8 cellular contexts compared by ENCODE assay signal in genomic region chr18:26574958-26575864, GRCh38. TPM values are rescaled to one million over a fixed set of nuclear protein-coding genes. Genes with fewer than 3 reads are reported as not detected.
DNase-seq lines count a peak whose midpoint lies in the region; ATAC-seq and TF ChIP-seq lines count a peak whose summit lies in the region.

No MANE protein-coding gene starts in this region.

- no peaks in the 10 kb centered on the region for H4K20me1 ChIP-seq in IMR-90 (ENCODE audit: insufficient read depth, low read length)

- ATAC-seq in IMR-90 (ENCODE audit: low read depth) (peak; percentile 72), right cardiac atrium (peak; percentile 51 to 64)

- no peak for TF ChIP-seq POLR2A in IMR-90 (IDR thresholded peaks at IDR 0.05; ENCODE audit: low read depth, low read length)

- no peak overlapping the region for H3K14ac ChIP-seq in IMR-90 (replicated peaks; ENCODE audit: low read depth, low read length)

- no peaks in the 10 kb centered on the region for H3K9me3 Mint-ChIP-seq in CD14-positive monocyte
- H3K9me3 Mint-ChIP-seq in activated naive CD4-positive, alpha-beta T cell treated with anti-CD3 and anti-CD28 coated beads, Interleukin-2, amount 10 ng/mL, durations not matched to agents 7 days and 5 days, result no peaks in the 10 kb centered on the region

- H3K4ac ChIP-seq in IMR-90 (ENCODE audit: low read depth, low read length), result no peak overlapping the region

- no peak overlapping the region for H2BK20ac ChIP-seq in IMR-90 (ENCODE audit: low read depth, low read length)

- TF ChIP-seq CTCF in IMR-90 (conservative IDR thresholded peaks at IDR 0.05; ENCODE audit: low read depth, low read length) (no peak), CD14-positive monocyte (IDR thresholded peaks at IDR 0.05) (no peak)

- H3K27me3 ChIP-seq in IMR-90 (ENCODE audit: control insufficient read depth, insufficient read depth, low read length), result peaks cover 19% of the 10 kb centered on the region
- H3K27me3 ChIP-seq in adipocyte (replicated peaks; ENCODE audit: control insufficient read depth, insufficient read depth, low read length), result no peaks in the 10 kb centered on the region
- no peaks in the 10 kb centered on the region for H3K27me3 ChIP-seq in right cardiac atrium (ENCODE audit: control insufficient read depth, insufficient read depth)

- no peak overlapping the region for H4K91ac ChIP-seq in IMR-90 (ENCODE audit: insufficient read depth, low read depth, low read length)

- DNase-seq in DMS53 (lab: John Stamatoyannopoulos, UW) (peak; percentile 83), IMR-90 (peak; percentile 46), adipocyte (ENCODE audit: low read depth) (peak; percentile 81), right cardiac atrium (peak; percentile 53 to 79 (median 67)), retina (peak; percentile 77), CD14-positive monocyte (ENCODE audit: low spot score) (no peak)
- DNase-seq in effector CD4-positive, alpha-beta T cell, result no peak
- no peak for DNase-seq in activated naive CD4-positive, alpha-beta T cell treated with anti-CD3 and anti-CD28 coated beads, Interleukin-2, amount 10 ng/mL, durations not matched to agents 7 days and 5 days

- no peak overlapping the region for H3K18ac ChIP-seq in IMR-90 (ENCODE audit: low read depth, low read length)

- in situ Hi-C loops in IMR-90 (cut with MboI; ENCODE audit: low sequenced_read_pairs), result no loop called here

- no peak overlapping the region for H2AK5ac ChIP-seq in IMR-90 (ENCODE audit: low read depth, low read length)

- no peak overlapping the region for H2AK9ac ChIP-seq in IMR-90 (replicated peaks; ENCODE audit: low read depth, low read length, poor library complexity)

- H3K9me1 ChIP-seq in IMR-90 (ENCODE audit: insufficient read depth, low read length), result no peaks in the 10 kb centered on the region

- peak overlapping the region in 1 of 2 donors; percentile 68 for H3K4me3 Mint-ChIP-seq in CD14-positive monocyte
- no peak overlapping the region for H3K4me3 Mint-ChIP-seq in activated naive CD4-positive, alpha-beta T cell treated with anti-CD3 and anti-CD28 coated beads, Interleukin-2, amount 10 ng/mL, durations not matched to agents 7 days and 5 days

- H3K4me3 ChIP-seq in IMR-90 (ENCODE audit: insufficient read depth, low read depth, low read length) (peak overlapping the region; percentile 43), adipocyte (ENCODE audit: low read length) (peak overlapping the region; percentile 79), right cardiac atrium (ENCODE audit: low read length) (peak overlapping the region; percentile 70)

- no peak overlapping the region for H2BK5ac ChIP-seq in IMR-90 (ENCODE audit: low read depth, low read length, poor library complexity, severe bottlenecking)

- POLR2A ChIA-PET in IMR-90 (lab: Charles Lee; ENCODE audit: unreplicated experiment), result no interaction called here

- no peaks in the 10 kb centered on the region for H3K79me1 ChIP-seq in IMR-90 (ENCODE audit: low read depth in 1 of 2, low read length in 2 of 2)

- 0 out of 2 replicates have a peak overlapping the region, but pooled peaks have one; percentile 32 for H3K23ac ChIP-seq in IMR-90 (ENCODE audit: low read depth, low read length)

- no peak overlapping the region for H4K5ac ChIP-seq in IMR-90 (ENCODE audit: low read depth, low read length)

- H2AFZ ChIP-seq in IMR-90 (replicated peaks; ENCODE audit: low read length, poor library complexity), result peak overlapping the region; percentile 80

- no peak overlapping the region for H3K27ac Mint-ChIP-seq in CD14-positive monocyte
- no peak overlapping the region for H3K27ac Mint-ChIP-seq in activated naive CD4-positive, alpha-beta T cell treated with anti-CD3 and anti-CD28 coated beads, Interleukin-2, amount 10 ng/mL, durations not matched to agents 7 days and 5 days

- H3K9ac ChIP-seq in IMR-90 (ENCODE audit: low read depth, low read length), result peak overlapping the region; percentile 2; the same call in 1 of the 2 replicates
- H3K9ac ChIP-seq in adipocyte (ENCODE audit: low read length), result peak overlapping the region; percentile 66

- H3K9me3 ChIP-seq in IMR-90 (ENCODE audit: control insufficient read depth, insufficient read depth, low read length) (no peaks in the 10 kb centered on the region), adipocyte (ENCODE audit: control insufficient read depth, low read length) (no peaks in the 10 kb centered on the region), right cardiac atrium (ENCODE audit: control insufficient read depth, low read length) (no peaks in the 10 kb centered on the region)

- no peak overlapping the region for H4K8ac ChIP-seq in IMR-90 (ENCODE audit: low read depth in 2 of 2, low read length in 2 of 2)

- peak overlapping the region; percentile 89 for H3K4me2 ChIP-seq in IMR-90 (ENCODE audit: low read depth, low read length)

- H3K4me1 Mint-ChIP-seq in CD14-positive monocyte, result peaks cover 7% of the 10 kb centered on the region
- H3K4me1 Mint-ChIP-seq in activated naive CD4-positive, alpha-beta T cell treated with anti-CD3 and anti-CD28 coated beads, Interleukin-2, amount 10 ng/mL, durations not matched to agents 7 days and 5 days, result peaks cover 5% of the 10 kb centered on the region

- WGBS in IMR-90 (ENCODE audit: extremely low coverage in 2 of 2, insufficient read length in 1 of 2), 2 experiments, result 4% methylated on average over 15 of the region's 27 CpGs; no CpG with 5 or more reads in 1 of the 2 experiments
- 5% methylated on average over 27 of the region's 27 CpGs for WGBS in right cardiac atrium

- intact Hi-C loops in IMR-90 (cut with micrococcal nuclease), result no loop called here
- intact Hi-C loops in right cardiac atrium (cut with DNase I), result no loop called here
- intact Hi-C loops in CD14-positive monocyte (cut with micrococcal nuclease), result no loop called here

- peaks cover 37 to 61% (median 41%) of the 10 kb centered on the region in 3 donors for H3K27me3 Mint-ChIP-seq in CD14-positive monocyte (ENCODE audit: low read depth in 3 of 3)
- H3K27me3 Mint-ChIP-seq in activated naive CD4-positive, alpha-beta T cell treated with anti-CD3 and anti-CD28 coated beads, Interleukin-2, amount 10 ng/mL, durations not matched to agents 7 days and 5 days, result peaks cover 32% of the 10 kb centered on the region

- H3K36me3 Mint-ChIP-seq in CD14-positive monocyte, result no peaks in the 10 kb centered on the region
- H3K36me3 Mint-ChIP-seq in activated naive CD4-positive, alpha-beta T cell treated with anti-CD3 and anti-CD28 coated beads, Interleukin-2, amount 10 ng/mL, durations not matched to agents 7 days and 5 days, result no peaks in the 10 kb centered on the region

- no peak overlapping the region for H2BK15ac ChIP-seq in IMR-90 (ENCODE audit: low read depth, low read length)

- H3K4me1 ChIP-seq in IMR-90 (ENCODE audit: control insufficient read depth, insufficient read depth, low read length), result no peaks in the 10 kb centered on the region
- peaks cover 8% of the 10 kb centered on the region for H3K4me1 ChIP-seq in adipocyte (ENCODE audit: control insufficient read depth, insufficient read depth, low read length)
- no peaks in the 10 kb centered on the region for H3K4me1 ChIP-seq in right cardiac atrium (ENCODE audit: control insufficient read depth, insufficient read depth, low read length)

- H3K36me3 ChIP-seq in IMR-90 (ENCODE audit: control insufficient read depth, insufficient read depth, low read length) (no peaks in the 10 kb centered on the region), adipocyte (ENCODE audit: control insufficient read depth, insufficient read depth, low read length, severe bottlenecking) (no peaks in the 10 kb centered on the region)

- no peak overlapping the region for H2BK120ac ChIP-seq in IMR-90 (ENCODE audit: low read depth, low read length)

- H3K27ac ChIP-seq in IMR-90 (ENCODE audit: insufficient read depth, low read length) (no peak overlapping the region), right cardiac atrium (ENCODE audit: low read length) (no peak overlapping the region)

- H3K56ac ChIP-seq in IMR-90 (ENCODE audit: extremely low read depth, insufficient read depth, low read length), result no peak overlapping the region

- dilution Hi-C loops in IMR-90 (cut with HindIII; ENCODE audit: low sequenced_read_pairs, unreplicated experiment), result no loop called here

- TF ChIP-seq RAD21 in IMR-90 (IDR thresholded peaks at IDR 0.05; ENCODE audit: low read length), result no peak

- BruUV-seq in IMR-90 (replicated peaks; lab: Mats Ljungman, UMichigan), result no TSS peak

- CTCF ChIA-PET in IMR-90 (lab: Yijun Ruan, JAX), result no interaction called here
- CTCF ChIA-PET in activated naive CD4-positive, alpha-beta T cell treated with anti-CD3 and anti-CD28 coated beads, Interleukin-2, amount 10 ng/mL, durations not matched to agents 7 days and 5 days (lab: Charles Lee), result no interaction called here

TF ChIP-seq in IMR-90, 13 proteins besides CTCF, POLR2A, EP300 and RAD21:
- TF ChIP-seq, protein P1, sequence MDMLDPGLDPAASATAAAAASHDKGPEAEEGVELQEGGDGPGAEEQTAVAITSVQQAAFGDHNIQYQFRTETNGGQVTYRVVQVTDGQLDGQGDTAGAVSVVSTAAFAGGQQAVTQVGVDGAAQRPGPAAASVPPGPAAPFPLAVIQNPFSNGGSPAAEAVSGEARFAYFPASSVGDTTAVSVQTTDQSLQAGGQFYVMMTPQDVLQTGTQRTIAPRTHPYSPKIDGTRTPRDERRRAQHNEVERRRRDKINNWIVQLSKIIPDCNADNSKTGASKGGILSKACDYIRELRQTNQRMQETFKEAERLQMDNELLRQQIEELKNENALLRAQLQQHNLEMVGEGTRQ (IDR thresholded peaks at IDR 0.05; ENCODE audit: low read depth, low read length), result no peak
- TF ChIP-seq SMC3 (IDR thresholded peaks at IDR 0.05; ENCODE audit: low read depth, low read length) (no peak), NFE2L2 (IDR thresholded peaks at IDR 0.05; ENCODE audit: low read depth, low read length) (peak; percentile 44; the same call in 1 of the 2 replicates), FOS (IDR thresholded peaks at IDR 0.05; ENCODE audit: low read depth, low read length) (no peak), MAFK (IDR thresholded peaks at IDR 0.05; ENCODE audit: low read depth, low read length) (no peak), BHLHE40 (IDR thresholded peaks at IDR 0.05; ENCODE audit: low read depth, low read length) (0 out of 2 replicates have a peak, but pooled peaks have one; percentile 26), CHD1 (IDR thresholded peaks at IDR 0.05; ENCODE audit: low read depth, low read length) (no peak)

RNA-seq across cellular contexts. Expression of gene KCTD1, which starts 26.9 kb away (rescaled TPM):
- total RNA-seq in IMR-90 (2012; rRNA removed) (4.7 and 5.0 TPM in 2 replicates), right cardiac atrium (10 to 100 TPM; 45.2 to 51.8 (median 49.4) TPM)
- polyA plus RNA-seq in IMR-90 (2012; rRNA removed) (5.8 and 7.3 TPM in 2 replicates), right cardiac atrium (31.4 TPM), CD14-positive monocyte (not detected)
- polyA plus RNA-seq in IMR-90 (2012; cell fraction: cytosol; rRNA removed), result 5.6 and 12.3 TPM in 2 replicates
- 4.9 and 5.0 TPM in 2 replicates for polyA plus RNA-seq in IMR-90 (2012; cell fraction: nucleus; rRNA removed; ENCODE audit: low replicate concordance)

Comparison
In these comparisons a context has a peak if more than half of its experiments do, and no peak if none do; other contexts are left out.
1. DNase-seq: peak in DMS53 (single experiment), IMR-90 (single experiment), adipocyte (single experiment), right cardiac atrium (3 of 3) and retina (single experiment); none in CD14-positive monocyte (single experiment), effector CD4-positive, alpha-beta T cell (single experiment) and activated naive CD4-positive, alpha-beta T cell treated with anti-CD3 and anti-CD28 coated beads, Interleukin-2, amount 10 ng/mL, durations not matched to agents 7 days and 5 days (single experiment).
2. Peak in every context shown above with its lines, with median percentiles within 50 percentile points of each other: H3K4me3 ChIP-seq.